In genomic region chr14:73783107-73783727, GRCh38 we compare ENCODE assay signal across 9 cellular contexts.
DNase-seq lines count a peak whose midpoint lies in the region; ATAC-seq and TF ChIP-seq lines count a peak whose summit lies in the region.
"Had no signal": no experiment of that assay in that cellular context is flagged by ENCODE, and none has a peak within 500 bp of the region (broad histone marks: within the 10 kb centered on the region; RNA-seq: fewer than 3 reads in every experiment).

No MANE protein-coding gene starts in this region.

- H3K27me3 Mint-ChIP-seq in activated CD8-positive, alpha-beta T cell treated with anti-CD3 and anti-CD28 coated beads, Interleukin-2, amount 10 ng/mL, durations not matched to agents 7 days and 5 days (ENCODE audit: low read depth) = no peaks in the 10 kb centered on the region
- H3K27me3 Mint-ChIP-seq in stimulated activated naive B cell treated with anti-CD40 and anti-IgM and Interleukin-4, amounts not matched to agents 10 μg/mL and 1 μg/mL and 100 μg/mL, for 72 hours = no peaks in the 10 kb centered on the region

- DNase-seq in DMS53 (lab: John Stamatoyannopoulos, UW) (peak; percentile 13), DMS53 treated with DMSO at 0.1 percent for 48 hours (lab: John Stamatoyannopoulos, UW; ENCODE audit: unreplicated experiment) (no peak), left kidney (ENCODE audit: low read depth, low spot score) (peak; percentile 44), MG63 (no peak), PC-3 (no peak)
- no peak for DNase-seq in activated CD8-positive, alpha-beta T cell treated with anti-CD3 and anti-CD28 coated beads, Interleukin-2, amount 10 ng/mL, durations not matched to agents 7 days and 5 days
- DNase-seq in stimulated activated naive B cell treated with anti-CD40 and anti-IgM and Interleukin-4, amounts not matched to agents 10 μg/mL and 1 μg/mL and 100 μg/mL, for 72 hours = no peak

- H3K27ac ChIP-seq in PC-3 (ENCODE audit: low read length) = no peak overlapping the region
- H3K27ac ChIP-seq: 22Rv1 had no signal

- H3K9me3 ChIP-seq in MG63 (no peaks in the 10 kb centered on the region), PC-3 (ENCODE audit: low read length) (no peaks in the 10 kb centered on the region)

- no peaks in the 10 kb centered on the region for H3K9me2 ChIP-seq in PC-3 (replicated peaks; ENCODE audit: low read length)

- CTCF ChIA-PET in activated CD8-positive, alpha-beta T cell treated with anti-CD3 and anti-CD28 coated beads, Interleukin-2, amount 10 ng/mL, durations not matched to agents 7 days and 5 days (lab: Charles Lee) = interaction anchor here (1.0 to 4.8 kb wide), 5 partner anchors 8 to 54 kb away, joined by 3 to 36 read pairs (median 5); no protein-coding TSS in a partner anchor
- CTCF ChIA-PET in PC-3 (lab: Charles Lee) = no interaction called here

- peak overlapping the region; percentile 95 for H3K4me3 Mint-ChIP-seq in activated CD8-positive, alpha-beta T cell treated with anti-CD3 and anti-CD28 coated beads, Interleukin-2, amount 10 ng/mL, durations not matched to agents 7 days and 5 days
- peak overlapping the region; percentile 61 to 65 for H3K4me3 Mint-ChIP-seq in stimulated activated naive B cell treated with anti-CD40 and anti-IgM and Interleukin-4, amounts not matched to agents 10 μg/mL and 1 μg/mL and 100 μg/mL, for 72 hours

- peaks cover 3% of the 10 kb centered on the region for H3F3A ChIP-seq in PC-3 (ENCODE audit: low read length, unreplicated experiment)

- H3K4me1 Mint-ChIP-seq in activated CD8-positive, alpha-beta T cell treated with anti-CD3 and anti-CD28 coated beads, Interleukin-2, amount 10 ng/mL, durations not matched to agents 7 days and 5 days (ENCODE audit: low read depth) = peaks cover 53% of the 10 kb centered on the region
- H3K4me1 Mint-ChIP-seq in stimulated activated naive B cell treated with anti-CD40 and anti-IgM and Interleukin-4, amounts not matched to agents 10 μg/mL and 1 μg/mL and 100 μg/mL, for 72 hours = peaks cover 48 to 71% of the 10 kb centered on the region in 2 donors

- peaks cover 85% of the 10 kb centered on the region for H3K79me2 ChIP-seq in PC-3 (ENCODE audit: low read length)

- H3K36me3 ChIP-seq in MG63 (no peaks in the 10 kb centered on the region), PC-3 (ENCODE audit: low read depth, low read length) (no peaks in the 10 kb centered on the region)

- no peak for TF ChIP-seq CTCF in PC-3 (conservative IDR thresholded peaks at IDR 0.05; ENCODE audit: low read depth, low read length)

- peaks cover 39% of the 10 kb centered on the region for H3K36me3 Mint-ChIP-seq in activated CD8-positive, alpha-beta T cell treated with anti-CD3 and anti-CD28 coated beads, Interleukin-2, amount 10 ng/mL, durations not matched to agents 7 days and 5 days (ENCODE audit: low read depth)
- H3K36me3 Mint-ChIP-seq in stimulated activated naive B cell treated with anti-CD40 and anti-IgM and Interleukin-4, amounts not matched to agents 10 μg/mL and 1 μg/mL and 100 μg/mL, for 72 hours = peaks cover 12 to 14% of the 10 kb centered on the region in 2 donors

- H4K20me1 ChIP-seq in PC-3 (ENCODE audit: low read length) = no peaks in the 10 kb centered on the region; the same call in 1 of the 2 replicates

- H3K27me3 ChIP-seq in MG63 = no peaks in the 10 kb centered on the region
- no peaks in the 10 kb centered on the region for H3K27me3 ChIP-seq in PC-3 (ENCODE audit: low read length)

- H3K9me3 Mint-ChIP-seq in activated CD8-positive, alpha-beta T cell treated with anti-CD3 and anti-CD28 coated beads, Interleukin-2, amount 10 ng/mL, durations not matched to agents 7 days and 5 days (ENCODE audit: insufficient read depth) = no peaks in the 10 kb centered on the region
- H3K9me3 Mint-ChIP-seq in stimulated activated naive B cell treated with anti-CD40 and anti-IgM and Interleukin-4, amounts not matched to agents 10 μg/mL and 1 μg/mL and 100 μg/mL, for 72 hours = no peaks in the 10 kb centered on the region

- no peak overlapping the region for H2AFZ ChIP-seq in PC-3 (ENCODE audit: low read length)

- H3K27ac Mint-ChIP-seq in activated CD8-positive, alpha-beta T cell treated with anti-CD3 and anti-CD28 coated beads, Interleukin-2, amount 10 ng/mL, durations not matched to agents 7 days and 5 days = peak overlapping the region; percentile 94
- H3K27ac Mint-ChIP-seq in stimulated activated naive B cell treated with anti-CD40 and anti-IgM and Interleukin-4, amounts not matched to agents 10 μg/mL and 1 μg/mL and 100 μg/mL, for 72 hours = peak overlapping the region; percentile 85

- no peak overlapping the region for H3K4me2 ChIP-seq in PC-3 (ENCODE audit: low read length)

- intact Hi-C loops in PC-3 (cut with micrococcal nuclease) = no loop called here

- H3K4me3 ChIP-seq in MG63 (no peak overlapping the region), PC-3 (ENCODE audit: low read length) (no peak overlapping the region)

- no TSS peak for BruUV-seq in PC-3 (replicated peaks; lab: Mats Ljungman, UMichigan)

- POLR2A ChIA-PET in activated CD8-positive, alpha-beta T cell treated with anti-CD3 and anti-CD28 coated beads, Interleukin-2, amount 10 ng/mL, durations not matched to agents 7 days and 5 days (lab: Charles Lee) = interaction anchor here (3.8 to 7.7 kb wide), 4 partner anchors 12 to 39 kb away, joined by 36 to 177 read pairs (median 51); a partner anchor contains a TSS
- POLR2A ChIA-PET in PC-3 (lab: Charles Lee; ENCODE audit: unreplicated experiment) = no interaction called here

- H3K9ac ChIP-seq in PC-3 (ENCODE audit: low read length) = no peak overlapping the region

- no peak for ATAC-seq in activated CD8-positive, alpha-beta T cell treated with anti-CD3 and anti-CD28 coated beads, Interleukin-2, amount 10 ng/mL, durations not matched to agents 7 days and 5 days
- no peak for ATAC-seq in stimulated activated naive B cell treated with anti-CD40 and anti-IgM and Interleukin-4, amounts not matched to agents 10 μg/mL and 1 μg/mL and 100 μg/mL, for 72 hours (replicated peaks)
- ATAC-seq in PC-3 = no peak
- ATAC-seq in SK-N-SH treated with all-trans-retinoic acid at 6 μM for 48 hours = no peak

- peaks cover 32% of the 10 kb centered on the region for H3K4me1 ChIP-seq in PC-3 (ENCODE audit: insufficient read depth, low read length)

TF ChIP-seq in SK-N-SH treated with all-trans-retinoic acid at 6 μM for 48 hours, 23 proteins besides CTCF, POLR2A, EP300 and RAD21:
- no peak for TF ChIP-seq ZC3H10 (CRISPR knock-in tag; IDR thresholded peaks at IDR 0.05)
- no peak for TF ChIP-seq TCF4 (CRISPR knock-in tag; IDR thresholded peaks at IDR 0.05; ENCODE audit: borderline replicate concordance)
- TF ChIP-seq PATZ1 (CRISPR knock-in tag; IDR thresholded peaks at IDR 0.05; ENCODE audit: borderline replicate concordance) = no peak
- no peak for TF ChIP-seq ZNF70 (CRISPR knock-in tag; IDR thresholded peaks at IDR 0.05)
- no peak for TF ChIP-seq TSHZ2 (CRISPR knock-in tag; IDR thresholded peaks at IDR 0.05)
TF ChIP-seq in SK-N-SH treated with all-trans-retinoic acid at 6 μM for 48 hours: peak in this region for 0.

Comparison
In these comparisons a context has a peak if more than half of its experiments do, and no peak if none do; other contexts are left out.
1. DNase-seq: peak in DMS53 (single experiment) and left kidney (single experiment); none in DMS53 treated with DMSO at 0.1 percent for 48 hours (single experiment), activated CD8-positive, alpha-beta T cell treated with anti-CD3 and anti-CD28 coated beads, Interleukin-2, amount 10 ng/mL, durations not matched to agents 7 days and 5 days (single experiment), stimulated activated naive B cell treated with anti-CD40 and anti-IgM and Interleukin-4, amounts not matched to agents 10 μg/mL and 1 μg/mL and 100 μg/mL, for 72 hours (single experiment), MG63 (single experiment) and PC-3 (single experiment).